In genomic region chr10:60572511-60573194, GRCh38 we compare ENCODE assay signal across 8 cellular contexts.
DNase-seq lines count a peak whose midpoint lies in the region; FAIRE-seq and TF ChIP-seq lines count a peak whose summit lies in the region.

No MANE protein-coding gene starts in this region.

- in situ Hi-C loops in HAP-1 (cut with MboI; ENCODE audit: low sequenced_read_pairs): no loop called here

- H3K9ac ChIP-seq in kidney (ENCODE audit: low read length in 2 of 2): peak overlapping the region; percentile 28 to 67

- H3K36me3 ChIP-seq in A673 (ENCODE audit: insufficient read depth, low read length, poor library complexity, severe bottlenecking) (no peaks in the 10 kb centered on the region), HAP-1 (replicated peaks) (no peaks in the 10 kb centered on the region), Peyer's patch (no peaks in the 10 kb centered on the region), kidney (ENCODE audit: control insufficient read depth in 1 of 2, insufficient read depth in 2 of 2, low read length in 2 of 2) (no peaks in the 10 kb centered on the region), small intestine (ENCODE audit: control insufficient read depth in 2 of 2, insufficient read depth in 2 of 2, low read length in 2 of 2) (no peaks in the 10 kb centered on the region)

- intact Hi-C loops in A673 (cut with micrococcal nuclease; ENCODE audit: unreplicated experiment) (no loop called here), kidney (cut with DNase I) (no loop called here)

- peak; percentile 82 for DNase-seq in A673 (ENCODE audit: low spot score)
- peak; percentile 62 to 63 for DNase-seq in HAP-1 (ENCODE audit: low spot score in 2 of 2)
- peak in 1 of 3 donors; percentile 57 for DNase-seq in Peyer's patch
- DNase-seq in cardiac fibroblast (ENCODE audit: low read depth in 2 of 2): peak; percentile 53 to 58
- peak; percentile 68 for DNase-seq in kidney
- peak; percentile 71 for DNase-seq in small intestine
- DNase-seq in T1000 (lab: John Stamatoyannopoulos, UW): no peak
- no peak for DNase-seq in GM19240 (ENCODE audit: insufficient read length, low spot score)

- CTCF ChIA-PET in A673 (lab: Charles Lee): no interaction called here

- H3K27me3 ChIP-seq in A673 (replicated peaks; ENCODE audit: insufficient read depth, low read depth, low read length, poor library complexity): no peaks in the 10 kb centered on the region
- H3K27me3 ChIP-seq in HAP-1 (ENCODE audit: low read depth): no peaks in the 10 kb centered on the region
- no peaks in the 10 kb centered on the region for H3K27me3 ChIP-seq in Peyer's patch
- no peaks in the 10 kb centered on the region for H3K27me3 ChIP-seq in small intestine (ENCODE audit: control insufficient read depth in 2 of 2, insufficient read depth in 2 of 2, low read length in 2 of 2)

- TSS peak; percentile 83 for BruUV-seq in A673 (replicated peaks; lab: Mats Ljungman, UMichigan)

- TF ChIP-seq CTCF in A673 (conservative IDR thresholded peaks at IDR 0.05; ENCODE audit: low read depth, low read length) (no peak), Peyer's patch (IDR thresholded peaks at IDR 0.05) (no peak), cardiac fibroblast (IDR thresholded peaks at IDR 0.05; ENCODE audit: low read depth, low read length) (no peak), kidney (IDR thresholded peaks at IDR 0.05; ENCODE audit: borderline replicate concordance, extremely low read depth, insufficient read depth) (no peak)

- 2 to 6% (median 4%) methylated on average over 12 of the region's 12 CpGs for WGBS in small intestine, 3 donors

- TF ChIP-seq POLR2A in Peyer's patch (IDR thresholded peaks at IDR 0.05): no peak

- FAIRE-seq in kidney (lab: Jason Lieb, UNC): no peak
- no peak for FAIRE-seq in small intestine (lab: Jason Lieb, UNC)

- H3K27ac ChIP-seq in A673 (ENCODE audit: low read depth, low read length, poor library complexity, severe bottlenecking) (no peak overlapping the region), Peyer's patch (peak overlapping the region in 1 of 4 donors; percentile 41), kidney (ENCODE audit: low read depth in 2 of 2, low read length in 2 of 2) (peak overlapping the region; percentile 34 to 58), small intestine (ENCODE audit: low read depth in 1 of 2, low read length in 1 of 2) (no peak overlapping the region)

- H3K4me3 ChIP-seq in A673 (ENCODE audit: low read depth, low read length, poor library complexity, severe bottlenecking): peak overlapping the region; percentile 42
- H3K4me3 ChIP-seq in HAP-1: peak overlapping the region; percentile 17
- peak overlapping the region in 3 of 4 donors; percentile 11 to 39 (median 36) for H3K4me3 ChIP-seq in Peyer's patch
- H3K4me3 ChIP-seq in cardiac fibroblast (replicated peaks in 1 of 2; ENCODE audit: low read depth in 2 of 2, low read length in 2 of 2): peak overlapping the region; percentile 35 to 45
- H3K4me3 ChIP-seq in kidney (ENCODE audit: low read length in 2 of 2): peak overlapping the region; percentile 62 to 65
- peak overlapping the region in 1 of 2 donors; percentile 12 for H3K4me3 ChIP-seq in small intestine (ENCODE audit: low read depth in 1 of 2, low read length in 2 of 2)

- POLR2A ChIA-PET in A673 (lab: Charles Lee; ENCODE audit: low non-redundant PET): no interaction called here

- H3K4me1 ChIP-seq in A673 (ENCODE audit: insufficient read depth, low read length, poor library complexity, severe bottlenecking) (peaks cover 9% of the 10 kb centered on the region), HAP-1 (peaks cover 13% of the 10 kb centered on the region), Peyer's patch (peaks cover 0 to 7% (median 0%) of the 10 kb centered on the region in 4 donors), kidney (ENCODE audit: control insufficient read depth in 1 of 2, insufficient read depth in 1 of 2, low read depth in 1 of 2, low read length in 2 of 2) (peaks cover 2 to 7% of the 10 kb centered on the region in 2 donors), small intestine (ENCODE audit: control insufficient read depth in 2 of 2, insufficient read depth in 1 of 2, low read depth in 1 of 2, low read length in 1 of 2) (no peaks in the 10 kb centered on the region)

- no peaks in the 10 kb centered on the region for H3K9me3 ChIP-seq in A673 (ENCODE audit: low read depth, low read length, poor library complexity, severe bottlenecking)
- H3K9me3 ChIP-seq in HAP-1: 0 out of 2 replicates have a peak, but pooled peaks cover under 1% of the 10 kb centered on the region
- no peaks in the 10 kb centered on the region for H3K9me3 ChIP-seq in Peyer's patch
- H3K9me3 ChIP-seq in kidney (ENCODE audit: control insufficient read depth in 1 of 2, low read length in 2 of 2): no peaks in the 10 kb centered on the region
- no peaks in the 10 kb centered on the region for H3K9me3 ChIP-seq in small intestine (ENCODE audit: control insufficient read depth, low read depth)

Comparison
In these comparisons a context has a peak if more than half of its experiments do, and no peak if none do; other contexts are left out.
1. DNase-seq: peak in A673 (single experiment), HAP-1 (2 of 2), cardiac fibroblast (2 of 2), kidney (single experiment) and small intestine (single experiment); none in T1000 (single experiment) and GM19240 (single experiment).
2. H3K27ac ChIP-seq: peak in kidney (2 of 2); none in A673 (single experiment) and small intestine (0 of 2).